28 cellular contexts compared by ENCODE assay signal in genomic region chr2:7004641-7005040, GRCh38.
DNase-seq lines count a peak whose midpoint lies in the region; ATAC-seq, FAIRE-seq and TF ChIP-seq lines count a peak whose summit lies in the region.
"Had no signal": no experiment of that assay in that cellular context is flagged by ENCODE, and none has a peak within 500 bp of the region (broad histone marks: within the 10 kb centered on the region; RNA-seq: fewer than 3 reads in every experiment).

No MANE protein-coding gene starts in this region.

- H3K27ac Mint-ChIP-seq in activated naive CD4-positive, alpha-beta T cell treated with anti-CD3 and anti-CD28 coated beads, Interleukin-2, amount 50 U/mL, for 24 hours, result peak overlapping the region; percentile 83
- peak overlapping the region in 1 of 2 donors; percentile 44 for H3K27ac Mint-ChIP-seq in activated naive CD4-positive, alpha-beta T cell treated with anti-CD3 and anti-CD28 coated beads, Interleukin-2, amount 50 U/mL, for 72 hours
- peak overlapping the region; percentile 15 for H3K27ac Mint-ChIP-seq in stimulated activated naive B cell treated with anti-CD40 and anti-IgM and Interleukin-4, amounts not matched to agents 10 μg/mL and 1 μg/mL and 100 μg/mL, for 72 hours
- H3K27ac Mint-ChIP-seq: activated CD4-positive, alpha-beta memory T cell treated with anti-CD3 and anti-CD28 coated beads for 36 hours; nephron progenitor cell had no signal

- no peaks in the 10 kb centered on the region for H3K79me2 ChIP-seq in GM12878 (ENCODE audit: control insufficient read depth, insufficient read depth, low read length)

- in situ Hi-C loops in GM12878 (cut with MboI), result no loop called here

- TF ChIP-seq RAD21 in GM12878 (IDR thresholded peaks at IDR 0.05; ENCODE audit: insufficient read depth, low read depth, low read length), result no peak

- intact Hi-C loops in GM12878 (cut with micrococcal nuclease; ENCODE audit: unreplicated experiment) (no loop called here), esophagus muscularis mucosa (cut with DNase I) (loop anchor here (5.0 kb wide), 1 partner anchor 87 kb away; the partner anchor contains the start of gene RNF144A)

- BruUV-seq in GM12878 (replicated peaks; lab: Mats Ljungman, UMichigan), result no TSS peak

- H3K36me3 Mint-ChIP-seq in activated naive CD4-positive, alpha-beta T cell treated with anti-CD3 and anti-CD28 coated beads, Interleukin-2, amount 50 U/mL, for 24 hours, result peaks cover 5% of the 10 kb centered on the region
- H3K36me3 Mint-ChIP-seq in activated naive CD4-positive, alpha-beta T cell treated with anti-CD3 and anti-CD28 coated beads, Interleukin-2, amount 50 U/mL, for 72 hours, result peaks cover 0 to 5% of the 10 kb centered on the region in 2 donors
- no peaks in the 10 kb centered on the region for H3K36me3 Mint-ChIP-seq in stimulated activated naive B cell treated with anti-CD40 and anti-IgM and Interleukin-4, amounts not matched to agents 10 μg/mL and 1 μg/mL and 100 μg/mL, for 72 hours
- H3K36me3 Mint-ChIP-seq: activated CD4-positive, alpha-beta memory T cell treated with anti-CD3 and anti-CD28 coated beads for 36 hours had no signal

- no peak overlapping the region for H3K27ac ChIP-seq in GM12878 (ENCODE audit: control insufficient read depth, insufficient read depth)
- H3K27ac ChIP-seq in foreskin keratinocyte, result no peak overlapping the region
- no peak overlapping the region for H3K27ac ChIP-seq in esophagus muscularis mucosa (replicated peaks in 1 of 4)
- H3K27ac ChIP-seq: ascending aorta, left ventricle myocardium inferior, RWPE1 had no signal

- H3K9me3 ChIP-seq in GM12878 (replicated peaks; ENCODE audit: control insufficient read depth, insufficient read depth, low read length), result no peaks in the 10 kb centered on the region
- no peaks in the 10 kb centered on the region for H3K9me3 ChIP-seq in esophagus muscularis mucosa
- H3K9me3 ChIP-seq: ascending aorta, left ventricle myocardium inferior, sigmoid colon had no signal

- H3K4me1 ChIP-seq in GM12878 (ENCODE audit: control insufficient read depth, insufficient read depth, low read length) (peaks cover 17% of the 10 kb centered on the region), foreskin keratinocyte (no peaks in the 10 kb centered on the region), esophagus muscularis mucosa (peaks cover 29 to 33% (median 30%) of the 10 kb centered on the region in 4 donors)

- no peak overlapping the region for H2AFZ ChIP-seq in GM12878 (ENCODE audit: control insufficient read depth, low read depth, low read length)

- H3K4me3 ChIP-seq in GM12878 (no peak overlapping the region), esophagus muscularis mucosa (no peak overlapping the region)
- H3K4me3 ChIP-seq: ascending aorta, left ventricle myocardium inferior, sigmoid colon had no signal

- TF ChIP-seq POLR2A in GM12878 (IDR thresholded peaks at IDR 0.05; ENCODE audit: low read depth, low read length), result no peak
- no peak for TF ChIP-seq POLR2A in esophagus muscularis mucosa (IDR thresholded peaks at IDR 0.05; ENCODE audit: low read depth)

- no peaks in the 10 kb centered on the region for H3K27me3 Mint-ChIP-seq in activated naive CD4-positive, alpha-beta T cell treated with anti-CD3 and anti-CD28 coated beads, Interleukin-2, amount 50 U/mL, for 24 hours
- peaks cover 13 to 30% of the 10 kb centered on the region in 2 donors for H3K27me3 Mint-ChIP-seq in stimulated activated naive B cell treated with anti-CD40 and anti-IgM and Interleukin-4, amounts not matched to agents 10 μg/mL and 1 μg/mL and 100 μg/mL, for 72 hours
- H3K27me3 Mint-ChIP-seq: activated CD4-positive, alpha-beta memory T cell treated with anti-CD3 and anti-CD28 coated beads for 36 hours had no signal

- H3K4me3 Mint-ChIP-seq in activated naive CD4-positive, alpha-beta T cell treated with anti-CD3 and anti-CD28 coated beads, Interleukin-2, amount 50 U/mL, for 24 hours, result no peak overlapping the region
- peak overlapping the region; percentile 33 for H3K4me3 Mint-ChIP-seq in stimulated activated naive B cell treated with anti-CD40 and anti-IgM and Interleukin-4, amounts not matched to agents 10 μg/mL and 1 μg/mL and 100 μg/mL, for 72 hours
- H3K4me3 Mint-ChIP-seq: activated CD4-positive, alpha-beta memory T cell treated with anti-CD3 and anti-CD28 coated beads for 36 hours; nephron progenitor cell had no signal

- WGBS in GM12878 (ENCODE audit: insufficient coverage, insufficient replicate concordance, low lambda C conversion rate, missing lambda C conversion rate), result 33% methylated on average over 4 of the region's 4 CpGs
- 60% methylated on average over 4 of the region's 4 CpGs for WGBS in esophagus muscularis mucosa

- DNase-seq in activated naive CD4-positive, alpha-beta T cell treated with anti-CD3 and anti-CD28 coated beads, Interleukin-2, amount 50 U/mL, for 72 hours (ENCODE audit: low spot score in 2 of 2), result no peak
- DNase-seq in NOMO-1 (lab: John Stamatoyannopoulos, UW; ENCODE audit: unreplicated experiment in 2 of 2) (peak; percentile 56 to 94), GM12878 (ENCODE audit: low read depth, low spot score) (no peak), KG1 (lab: John Stamatoyannopoulos, UW) (no peak), foreskin keratinocyte (no peak), esophagus muscularis mucosa (ENCODE audit: extremely low spot score) (no peak)
- no peak for DNase-seq in stimulated activated naive B cell treated with anti-CD40 and anti-IgM and Interleukin-4, amounts not matched to agents 10 μg/mL and 1 μg/mL and 100 μg/mL, for 72 hours
- DNase-seq: activated CD4-positive, alpha-beta memory T cell treated with anti-CD3 and anti-CD28 coated beads for 36 hours; activated naive CD4-positive, alpha-beta T cell treated with Interleukin-2 at 50 U/mL for 16 hours; activated T-cell treated with anti-CD3 and anti-CD28 coated beads for 4 hours; C1 segment of cervical spinal cord; erythroblast; foreskin melanocyte; hypothalamus; left ventricle myocardium inferior; midbrain; NCI-H1436; NCI-H2107; NCI-H510A; nephron progenitor cell; posterior cingulate gyrus; sigmoid colon; T1000 had no signal

- no peaks in the 10 kb centered on the region for H4K20me1 ChIP-seq in GM12878 (ENCODE audit: control insufficient read depth, insufficient read depth)

- H3K9me3 Mint-ChIP-seq in activated naive CD4-positive, alpha-beta T cell treated with anti-CD3 and anti-CD28 coated beads, Interleukin-2, amount 50 U/mL, for 24 hours, result no peaks in the 10 kb centered on the region
- H3K9me3 Mint-ChIP-seq in activated naive CD4-positive, alpha-beta T cell treated with anti-CD3 and anti-CD28 coated beads, Interleukin-2, amount 50 U/mL, for 72 hours, result no peaks in the 10 kb centered on the region
- no peaks in the 10 kb centered on the region for H3K9me3 Mint-ChIP-seq in stimulated activated naive B cell treated with anti-CD40 and anti-IgM and Interleukin-4, amounts not matched to agents 10 μg/mL and 1 μg/mL and 100 μg/mL, for 72 hours
- H3K9me3 Mint-ChIP-seq: activated CD4-positive, alpha-beta memory T cell treated with anti-CD3 and anti-CD28 coated beads for 36 hours; nephron progenitor cell had no signal

- peaks cover 46% of the 10 kb centered on the region for H3K4me1 Mint-ChIP-seq in activated naive CD4-positive, alpha-beta T cell treated with anti-CD3 and anti-CD28 coated beads, Interleukin-2, amount 50 U/mL, for 24 hours
- peaks cover 39 to 61% of the 10 kb centered on the region in 2 donors for H3K4me1 Mint-ChIP-seq in stimulated activated naive B cell treated with anti-CD40 and anti-IgM and Interleukin-4, amounts not matched to agents 10 μg/mL and 1 μg/mL and 100 μg/mL, for 72 hours

- no peaks in the 10 kb centered on the region for H3K27me3 ChIP-seq in GM12878 (replicated peaks in 1 of 2; ENCODE audit: control insufficient read depth in 2 of 2, insufficient read depth in 2 of 2, low read length in 1 of 2)
- no peaks in the 10 kb centered on the region for H3K27me3 ChIP-seq in foreskin keratinocyte
- no peaks in the 10 kb centered on the region for H3K27me3 ChIP-seq in esophagus muscularis mucosa
- H3K27me3 ChIP-seq: ascending aorta, sigmoid colon had no signal

- no peak for ATAC-seq in activated naive CD4-positive, alpha-beta T cell treated with anti-CD3 and anti-CD28 coated beads, Interleukin-2, amount 50 U/mL, for 72 hours
- ATAC-seq in GM12878 (no peak), foreskin keratinocyte (no peak)
- ATAC-seq in stimulated activated naive B cell treated with anti-CD40 and anti-IgM and Interleukin-4, amounts not matched to agents 10 μg/mL and 1 μg/mL and 100 μg/mL, for 72 hours (replicated peaks), result peak; percentile 78 to 82
- ATAC-seq: SK-N-SH treated with all-trans-retinoic acid at 6 μM for 48 hours had no signal

- peak; percentile 31 for FAIRE-seq in GM12878 (lab: Jason Lieb, UNC)
- FAIRE-seq: G401.6 had no signal

- SMC1A ChIA-PET in GM12878 (lab: Charles Lee; ENCODE audit: uncharacterized antibody, unreplicated experiment), result interaction anchor here (1.0 to 2.8 kb wide), 6 partner anchors 9 to 108 kb away, joined by 3 to 9 read pairs (median 4); no protein-coding TSS in a partner anchor

- RAD21 ChIA-PET in GM12878 (lab: Charles Lee; ENCODE audit: unreplicated experiment), result interaction anchor here (1.2 kb wide), 1 partner anchor 108 kb away, joined by 5 read pairs; no protein-coding TSS in a partner anchor

- POLR2A ChIA-PET in GM12878 (lab: Charles Lee), result no interaction called here

- H3K36me3 ChIP-seq in GM12878 (ENCODE audit: control insufficient read depth in 2 of 2, insufficient read depth in 2 of 2, low read length in 1 of 2) (no peaks in the 10 kb centered on the region), esophagus muscularis mucosa (no peaks in the 10 kb centered on the region)
- H3K36me3 ChIP-seq: ascending aorta, left ventricle myocardium inferior, sigmoid colon had no signal

- no peak overlapping the region for H3K4me2 ChIP-seq in GM12878 (ENCODE audit: control insufficient read depth, insufficient read depth)

- no peak for TF ChIP-seq CTCF in GM12878 (IDR thresholded peaks at IDR 0.05 in 2 of 3, conservative IDR thresholded peaks at IDR 0.05 in 1 of 3; ENCODE audit: control insufficient read depth in 2 of 3, extremely low read depth in 1 of 3, insufficient read depth in 1 of 3, low read depth in 3 of 3, low read length in 3 of 3)
- no peak for TF ChIP-seq CTCF in foreskin keratinocyte (conservative IDR thresholded peaks at IDR 0.05)
- no peak for TF ChIP-seq CTCF in esophagus muscularis mucosa (IDR thresholded peaks at IDR 0.05)

- CTCF ChIA-PET in GM12878 (lab: Yijun Ruan, JAX), result interaction anchor here (1.4 to 9.5 kb wide), 3 partner anchors 9 to 109 kb away, joined by 3 to 78 read pairs (median 52); no protein-coding TSS in a partner anchor

- TF ChIP-seq EP300 in GM12878 (IDR thresholded peaks at IDR 0.05; ENCODE audit: borderline replicate concordance in 1 of 2, control insufficient read depth in 1 of 2, low read depth in 2 of 2, low read length in 2 of 2) (no peak), esophagus muscularis mucosa (IDR thresholded peaks at IDR 0.05) (no peak)

- no peak overlapping the region for H3K9ac ChIP-seq in GM12878 (ENCODE audit: control insufficient read depth, insufficient read depth, low read length)

TF ChIP-seq in GM12878, 131 proteins besides CTCF, POLR2A, EP300 and RAD21 (continues in another document):
- no peak for TF ChIP-seq ZNF207 (IDR thresholded peaks at IDR 0.05; ENCODE audit: borderline replicate concordance)
- TF ChIP-seq CREM (IDR thresholded peaks at IDR 0.05; ENCODE audit: low read depth), result no peak
- no peak for TF ChIP-seq CHD4 (IDR thresholded peaks at IDR 0.05)
- no peak for TF ChIP-seq PAX5 (IDR thresholded peaks at IDR 0.05; ENCODE audit: borderline replicate concordance, low read depth, low read length)

Comparison
In these comparisons a context has a peak if more than half of its experiments do, and no peak if none do; other contexts are left out.
1. ATAC-seq: peak in stimulated activated naive B cell treated with anti-CD40 and anti-IgM and Interleukin-4, amounts not matched to agents 10 μg/mL and 1 μg/mL and 100 μg/mL, for 72 hours (2 of 2); none in activated naive CD4-positive, alpha-beta T cell treated with anti-CD3 and anti-CD28 coated beads, Interleukin-2, amount 50 U/mL, for 72 hours (0 of 2), GM12878 (single experiment) and foreskin keratinocyte (single experiment).
2. DNase-seq: peak in NOMO-1 (2 of 2); none in activated naive CD4-positive, alpha-beta T cell treated with anti-CD3 and anti-CD28 coated beads, Interleukin-2, amount 50 U/mL, for 72 hours (0 of 2), GM12878 (single experiment), stimulated activated naive B cell treated with anti-CD40 and anti-IgM and Interleukin-4, amounts not matched to agents 10 μg/mL and 1 μg/mL and 100 μg/mL, for 72 hours (single experiment), KG1 (single experiment), foreskin keratinocyte (0 of 2) and esophagus muscularis mucosa (single experiment).